1 cellular context compared by ENCODE assay signal in the genomic region with DNA sequence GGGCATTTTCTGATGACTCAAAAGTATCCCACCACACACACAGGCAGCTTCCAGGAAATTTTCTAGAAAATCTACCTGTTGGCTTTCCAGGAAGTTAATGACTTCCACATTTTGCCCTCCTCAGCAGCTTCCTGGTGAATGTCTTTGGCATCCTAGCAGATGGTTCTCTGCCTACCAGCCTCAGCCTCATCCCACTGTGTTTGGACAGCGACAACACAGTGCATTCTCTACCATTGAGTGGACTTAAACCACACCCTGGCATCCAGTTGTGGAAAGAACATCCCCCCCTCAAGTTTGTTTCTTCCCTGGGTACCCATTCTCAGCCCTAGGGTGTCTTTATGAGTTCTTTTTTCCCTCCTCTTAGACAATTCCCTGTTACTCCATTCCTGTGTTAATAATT.
TF ChIP-seq lines count a peak whose summit lies in the region.

No MANE protein-coding gene starts in this region.

TF ChIP-seq in HEK293, 187 proteins besides CTCF, POLR2A, EP300 and RAD21 (continued from another document):
- TF ChIP-seq, protein P1, sequence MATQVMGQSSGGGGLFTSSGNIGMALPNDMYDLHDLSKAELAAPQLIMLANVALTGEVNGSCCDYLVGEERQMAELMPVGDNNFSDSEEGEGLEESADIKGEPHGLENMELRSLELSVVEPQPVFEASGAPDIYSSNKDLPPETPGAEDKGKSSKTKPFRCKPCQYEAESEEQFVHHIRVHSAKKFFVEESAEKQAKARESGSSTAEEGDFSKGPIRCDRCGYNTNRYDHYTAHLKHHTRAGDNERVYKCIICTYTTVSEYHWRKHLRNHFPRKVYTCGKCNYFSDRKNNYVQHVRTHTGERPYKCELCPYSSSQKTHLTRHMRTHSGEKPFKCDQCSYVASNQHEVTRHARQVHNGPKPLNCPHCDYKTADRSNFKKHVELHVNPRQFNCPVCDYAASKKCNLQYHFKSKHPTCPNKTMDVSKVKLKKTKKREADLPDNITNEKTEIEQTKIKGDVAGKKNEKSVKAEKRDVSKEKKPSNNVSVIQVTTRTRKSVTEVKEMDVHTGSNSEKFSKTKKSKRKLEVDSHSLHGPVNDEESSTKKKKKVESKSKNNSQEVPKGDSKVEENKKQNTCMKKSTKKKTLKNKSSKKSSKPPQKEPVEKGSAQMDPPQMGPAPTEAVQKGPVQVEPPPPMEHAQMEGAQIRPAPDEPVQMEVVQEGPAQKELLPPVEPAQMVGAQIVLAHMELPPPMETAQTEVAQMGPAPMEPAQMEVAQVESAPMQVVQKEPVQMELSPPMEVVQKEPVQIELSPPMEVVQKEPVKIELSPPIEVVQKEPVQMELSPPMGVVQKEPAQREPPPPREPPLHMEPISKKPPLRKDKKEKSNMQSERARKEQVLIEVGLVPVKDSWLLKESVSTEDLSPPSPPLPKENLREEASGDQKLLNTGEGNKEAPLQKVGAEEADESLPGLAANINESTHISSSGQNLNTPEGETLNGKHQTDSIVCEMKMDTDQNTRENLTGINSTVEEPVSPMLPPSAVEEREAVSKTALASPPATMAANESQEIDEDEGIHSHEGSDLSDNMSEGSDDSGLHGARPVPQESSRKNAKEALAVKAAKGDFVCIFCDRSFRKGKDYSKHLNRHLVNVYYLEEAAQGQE (tag by site-specific recombination; IDR thresholded peaks at IDR 0.05): 0 out of 2 replicates have a peak, but pooled peaks have one; percentile 31
- TF ChIP-seq ZFP69B (tag by site-specific recombination; IDR thresholded peaks at IDR 0.05): no peak
